In genomic region chr1:89887270-89887669, GRCh38 we compare ENCODE assay signal across 27 cellular contexts.
A peak's percentile ranks its signal among the peaks of the same experiment; 100 is the strongest.
DNase-seq lines count a peak whose midpoint lies in the region; ATAC-seq, FAIRE-seq and TF ChIP-seq lines count a peak whose summit lies in the region.
"Had no signal": no experiment of that assay in that cellular context is flagged by ENCODE, and none has a peak within 500 bp of the region (broad histone marks: within the 10 kb centered on the region; RNA-seq: fewer than 3 reads in every experiment).

No MANE protein-coding gene starts in this region.

- peaks cover 31% of the 10 kb centered on the region for H3K4me1 Mint-ChIP-seq in astrocyte (ENCODE audit: low read depth, unreplicated experiment)

- H3K27ac ChIP-seq in SK-N-SH (ENCODE audit: low read depth in 2 of 2, low read length in 1 of 2) = no peak overlapping the region
- no peak overlapping the region for H3K27ac ChIP-seq in astrocyte (ENCODE audit: low read depth, low read length)
- H3K27ac ChIP-seq in ascending aorta = no peak overlapping the region
- H3K27ac ChIP-seq: brain microvascular endothelial cell, esophagus muscularis mucosa, heart right ventricle, thyroid gland had no signal

- peaks cover 25% of the 10 kb centered on the region for H3F3A ChIP-seq in SK-N-SH (replicated peaks; ENCODE audit: insufficient read depth)

- H3K4me3 ChIP-seq in SK-N-SH (ENCODE audit: low read depth in 2 of 2, low read length in 1 of 2) (no peak overlapping the region), astrocyte (ENCODE audit: insufficient read depth, low read depth, low read length) (no peak overlapping the region), ascending aorta (no peak overlapping the region)
- H3K4me3 ChIP-seq: esophagus muscularis mucosa, heart right ventricle, thyroid gland had no signal

- POLR2A ChIA-PET in SK-N-SH (lab: Yijun Ruan, JAX) = no interaction called here

- FAIRE-seq in astrocyte (lab: Jason Lieb, UNC) = peak; percentile 43
- FAIRE-seq: islet of Langerhans had no signal

- no peak overlapping the region for H3K27ac Mint-ChIP-seq in astrocyte (ENCODE audit: unreplicated experiment)
- H3K27ac Mint-ChIP-seq: activated B cell treated with CpG ODN at 0.5 μM for 24 hours; activated CD8-positive, alpha-beta T cell treated with anti-CD3 and anti-CD28 coated beads, Interleukin-2, amount 10 ng/mL, durations not matched to agents 7 days and 5 days; activated naive CD8-positive, alpha-beta T cell treated with anti-CD3 and anti-CD28 coated beads for 36 hours; nephron; stimulated activated memory B cell treated with anti-CD40 and anti-IgM and Interleukin-4, amounts not matched to agents 10 μg/mL and 1 μg/mL and 100 μg/mL, for 72 hours; T-helper 2 cell treated with Interferon-gamma antibody and Interleukin-4, amounts not matched to agents 5 μg/mL and 100 μg/mL, for 36 hours had no signal

- H3K4me2 ChIP-seq in SK-N-SH (no peak overlapping the region), astrocyte (ENCODE audit: low read length) (no peak overlapping the region)

- H4K20me1 ChIP-seq in SK-N-SH (ENCODE audit: insufficient read depth) (no peaks in the 10 kb centered on the region), astrocyte (ENCODE audit: insufficient read depth, low read length) (no peaks in the 10 kb centered on the region)

- H3K9ac ChIP-seq in SK-N-SH (no peak overlapping the region), astrocyte (ENCODE audit: low read length) (no peak overlapping the region)

- no peaks in the 10 kb centered on the region for H3K9me2 ChIP-seq in SK-N-SH

- ATAC-seq in SK-N-SH treated with all-trans-retinoic acid at 6 μM for 48 hours (no peak), GM19397 (IDR thresholded peaks at IDR 0.05; ENCODE audit: unreplicated experiment) (no peak)
- ATAC-seq: activated CD8-positive, alpha-beta T cell treated with anti-CD3 and anti-CD28 coated beads, Interleukin-2, amount 10 ng/mL, durations not matched to agents 7 days and 5 days; stimulated activated memory B cell treated with anti-CD40 and anti-IgM and Interleukin-4, amounts not matched to agents 10 μg/mL and 1 μg/mL and 100 μg/mL, for 72 hours had no signal

- no peak for TF ChIP-seq EP300 in SK-N-SH (IDR thresholded peaks at IDR 0.05; ENCODE audit: borderline replicate concordance in 1 of 2, low read depth in 1 of 2, low read length in 1 of 2)

- TF ChIP-seq CTCF in SK-N-SH (IDR thresholded peaks at IDR 0.05) (no peak), astrocyte (IDR thresholded peaks at IDR 0.05; ENCODE audit: insufficient read depth, low read depth, low read length) (no peak), ascending aorta (IDR thresholded peaks at IDR 0.05) (no peak)

- peaks cover 6% of the 10 kb centered on the region; the same call in 1 of the 2 replicates for H3K79me2 ChIP-seq in SK-N-SH (ENCODE audit: insufficient read depth)
- peaks cover 14% of the 10 kb centered on the region for H3K79me2 ChIP-seq in astrocyte (ENCODE audit: insufficient read depth, low read length)

- H3K27me3 Mint-ChIP-seq in astrocyte (ENCODE audit: low read depth, unreplicated experiment) = no peaks in the 10 kb centered on the region
- H3K27me3 Mint-ChIP-seq: activated B cell treated with CpG ODN at 0.5 μM for 24 hours; activated naive CD8-positive, alpha-beta T cell treated with anti-CD3 and anti-CD28 coated beads for 36 hours; CD4-positive, CD25-positive, alpha-beta regulatory T cell; stimulated activated memory B cell treated with anti-CD40 and anti-IgM and Interleukin-4, amounts not matched to agents 10 μg/mL and 1 μg/mL and 100 μg/mL, for 72 hours had no signal

- DNase-seq in SK-N-SH = no peak
- no peak for DNase-seq in astrocyte (ENCODE audit: low read depth)
- DNase-seq in iris pigment epithelial cell (ENCODE audit: low read depth) = peak; percentile 62
- no peak for DNase-seq in ascending aorta (ENCODE audit: low spot score in 2 of 2)
- no peak for DNase-seq in SKM-1 (lab: John Stamatoyannopoulos, UW; ENCODE audit: unreplicated experiment)
- no peak for DNase-seq in LoVo (ENCODE audit: low spot score)
- DNase-seq: activated B cell treated with CpG ODN at 0.5 μM for 24 hours; activated CD8-positive, alpha-beta T cell treated with anti-CD3 and anti-CD28 coated beads, Interleukin-2, amount 10 ng/mL, durations not matched to agents 7 days and 5 days; activated naive CD8-positive, alpha-beta T cell treated with anti-CD3 and anti-CD28 coated beads for 36 hours; activated T-cell treated with anti-CD3 and anti-CD28 coated beads, Interleukin-2, amount 50 U/mL, for 48 hours; brain microvascular endothelial cell; CD4-positive, CD25-positive, alpha-beta regulatory T cell; DMS79; GOT3; heart right ventricle; mesenchymal stem cell; NCI-H187 treated with DMSO at 0.1 percent for 48 hours; NCI-H446 treated with DMSO at 0.1 percent for 48 hours; SIG-M5; thyroid gland had no signal

- TF ChIP-seq RAD21 in SK-N-SH (IDR thresholded peaks at IDR 0.05; ENCODE audit: low read length) = no peak

- intact Hi-C loops in ascending aorta (cut with DNase I) = no loop called here

- H2AFZ ChIP-seq in SK-N-SH (ENCODE audit: low read depth) (no peak overlapping the region), astrocyte (ENCODE audit: low read depth, low read length) (no peak overlapping the region)

- H3K36me3 Mint-ChIP-seq in astrocyte (ENCODE audit: low read depth, unreplicated experiment) = peaks cover 3% of the 10 kb centered on the region

- no peaks in the 10 kb centered on the region for H3K9me3 ChIP-seq in SK-N-SH
- no peaks in the 10 kb centered on the region for H3K9me3 ChIP-seq in astrocyte (ENCODE audit: insufficient read depth, low read depth, low read length)
- H3K9me3 ChIP-seq in ascending aorta = no peaks in the 10 kb centered on the region
- H3K9me3 ChIP-seq: esophagus muscularis mucosa, thyroid gland had no signal

- CTCF ChIA-PET in SK-N-SH (lab: Yijun Ruan, JAX) = no interaction called here

- H3K36me3 ChIP-seq in SK-N-SH (replicated peaks in 1 of 2; ENCODE audit: control insufficient read depth in 1 of 2, insufficient read depth in 2 of 2, low read length in 1 of 2) = no peaks in the 10 kb centered on the region
- no peaks in the 10 kb centered on the region for H3K36me3 ChIP-seq in astrocyte (ENCODE audit: insufficient read depth, low read length)
- no peaks in the 10 kb centered on the region for H3K36me3 ChIP-seq in ascending aorta
- H3K36me3 ChIP-seq: brain microvascular endothelial cell, esophagus muscularis mucosa, heart right ventricle, thyroid gland had no signal

- H3K9me3 Mint-ChIP-seq in astrocyte (ENCODE audit: unreplicated experiment) = peaks cover 2% of the 10 kb centered on the region
- H3K9me3 Mint-ChIP-seq: activated B cell treated with CpG ODN at 0.5 μM for 24 hours; CD4-positive, CD25-positive, alpha-beta regulatory T cell; stimulated activated memory B cell treated with anti-CD40 and anti-IgM and Interleukin-4, amounts not matched to agents 10 μg/mL and 1 μg/mL and 100 μg/mL, for 72 hours; T-helper 2 cell treated with Interferon-gamma antibody and Interleukin-4, amounts not matched to agents 5 μg/mL and 100 μg/mL, for 36 hours had no signal

- H3K27me3 ChIP-seq in SK-N-SH (ENCODE audit: insufficient read depth) (no peaks in the 10 kb centered on the region), astrocyte (ENCODE audit: insufficient read depth, low read length) (no peaks in the 10 kb centered on the region), ascending aorta (no peaks in the 10 kb centered on the region)
- H3K27me3 ChIP-seq: brain microvascular endothelial cell, esophagus muscularis mucosa, heart right ventricle, thyroid gland had no signal

- no peak overlapping the region for H3K4me3 Mint-ChIP-seq in astrocyte (ENCODE audit: unreplicated experiment)
- H3K4me3 Mint-ChIP-seq: activated B cell treated with CpG ODN at 0.5 μM for 24 hours; activated CD8-positive, alpha-beta T cell treated with anti-CD3 and anti-CD28 coated beads, Interleukin-2, amount 10 ng/mL, durations not matched to agents 7 days and 5 days; activated naive CD8-positive, alpha-beta T cell treated with anti-CD3 and anti-CD28 coated beads for 36 hours; CD4-positive, CD25-positive, alpha-beta regulatory T cell; nephron; stimulated activated memory B cell treated with anti-CD40 and anti-IgM and Interleukin-4, amounts not matched to agents 10 μg/mL and 1 μg/mL and 100 μg/mL, for 72 hours; T-helper 2 cell treated with Interferon-gamma antibody and Interleukin-4, amounts not matched to agents 5 μg/mL and 100 μg/mL, for 36 hours had no signal

- WGBS in SK-N-SH (ENCODE audit: low lambda C conversion rate) = 85% methylated on average over 2 of the region's 2 CpGs

- H3K4me1 ChIP-seq in SK-N-SH (ENCODE audit: control insufficient read depth in 1 of 2, insufficient read depth in 2 of 2, low read depth in 1 of 2, low read length in 1 of 2) (peaks cover 8 to 50% of the 10 kb centered on the region in 2 experiments), astrocyte (ENCODE audit: insufficient read depth, low read length) (peaks cover 32% of the 10 kb centered on the region), ascending aorta (no peaks in the 10 kb centered on the region)
- H3K4me1 ChIP-seq: esophagus muscularis mucosa, thyroid gland had no signal

TF ChIP-seq in SK-N-SH, 30 proteins besides CTCF, POLR2A, EP300 and RAD21 (continues in another document):
- TF ChIP-seq GATA2 (CRISPR knock-in tag; IDR thresholded peaks at IDR 0.05) = no peak
- no peak for TF ChIP-seq TCF12 (IDR thresholded peaks at IDR 0.05)
- no peak for TF ChIP-seq YY1 (IDR thresholded peaks at IDR 0.05; ENCODE audit: low read depth)
- no peak for TF ChIP-seq SIN3A (IDR thresholded peaks at IDR 0.05; ENCODE audit: borderline replicate concordance, low read depth, low read length)
- TF ChIP-seq MEF2A (IDR thresholded peaks at IDR 0.05; ENCODE audit: borderline replicate concordance, low read depth) = no peak
- TF ChIP-seq POLR2AphosphoS5 (IDR thresholded peaks at IDR 0.05; ENCODE audit: low read depth, low read length) = no peak
- TF ChIP-seq MXI1 (IDR thresholded peaks at IDR 0.05; ENCODE audit: low read depth, low read length) = no peak
- TF ChIP-seq CHD2 (IDR thresholded peaks at IDR 0.05; ENCODE audit: low read length, partially characterized antibody) = no peak
- TF ChIP-seq TEAD4 (IDR thresholded peaks at IDR 0.05; ENCODE audit: borderline replicate concordance, insufficient read depth) = no peak
- no peak for TF ChIP-seq ELF1 (IDR thresholded peaks at IDR 0.05)
- no peak for TF ChIP-seq RXRA (IDR thresholded peaks at IDR 0.05; ENCODE audit: borderline replicate concordance, low read depth)
- no peak for TF ChIP-seq FOSL2 (IDR thresholded peaks at IDR 0.05; ENCODE audit: borderline replicate concordance, low read depth)
